In the genomic region with DNA sequence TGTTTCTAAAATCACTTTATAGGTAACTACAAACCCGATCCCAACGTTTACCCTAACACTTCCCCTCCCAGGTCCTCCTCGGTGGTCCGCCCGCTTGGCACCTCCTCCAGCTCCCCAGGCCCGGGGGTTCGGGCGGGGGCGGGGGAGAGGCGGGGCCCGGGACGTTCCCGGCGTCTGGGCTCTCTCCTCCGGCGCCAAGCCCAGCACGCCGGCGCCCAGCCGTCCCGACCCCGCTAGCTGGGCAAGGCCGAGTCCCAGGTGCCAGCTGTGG, we compare ENCODE assay signal across 8 cellular contexts. TPM values are rescaled to one million over a fixed set of nuclear protein-coding genes. Genes with fewer than 3 reads are reported as not detected.
DNase-seq lines count a peak whose midpoint lies in the region; ATAC-seq and TF ChIP-seq lines count a peak whose summit lies in the region.

No MANE protein-coding gene starts in this region.

- peaks cover 6 to 23% (median 21%) of the 10 kb centered on the region in 4 donors for H3K36me3 ChIP-seq in stomach

- intact Hi-C loops in stomach (cut with DNase I; ENCODE audit: low total_unique reads): no loop called here

- peaks cover 22 to 66% (median 41%) of the 10 kb centered on the region in 4 donors for H3K4me1 ChIP-seq in stomach

- H3K9me3 ChIP-seq in stomach: no peaks in the 10 kb centered on the region

- 0 to 2% (median 1%) methylated on average over 5 to 23 of the region's 23 CpGs for WGBS in stomach, 5 donors

- peaks cover 19% of the 10 kb centered on the region for H3K4me1 Mint-ChIP-seq in WTC11

- no peaks in the 10 kb centered on the region for H3K9me3 Mint-ChIP-seq in WTC11

- POLR2A ChIA-PET in AG04449 (lab: Yijun Ruan, JAX): interaction anchor here (0.8 kb wide), 1 partner anchor 12 kb away, joined by 3 read pairs; no protein-coding TSS in a partner anchor
- POLR2A ChIA-PET in WTC11 (lab: Charles Lee): interaction anchor here (0.9 to 1.3 kb wide), 2 partner anchors 15 to 91 kb away, joined by 3 to 10 read pairs; partner anchors contain the start of gene C3orf38

- no peak for TF ChIP-seq POLR2A in stomach (IDR thresholded peaks at IDR 0.05)

- peak overlapping the region; percentile 94 to 99 (median 97) for H3K27ac ChIP-seq in stomach

- peak overlapping the region; percentile 96 for H3K4me3 Mint-ChIP-seq in WTC11

- H3K36me3 Mint-ChIP-seq in WTC11: peaks cover 25% of the 10 kb centered on the region

- ATAC-seq in GM21390 (IDR thresholded peaks at IDR 0.05; ENCODE audit: unreplicated experiment) (peak; percentile 21), WTC11 (peak; percentile 33), GM19324 (IDR thresholded peaks at IDR 0.05; ENCODE audit: low FRiP score, unreplicated experiment) (no peak)

- CTCF ChIA-PET in AG04449 (lab: Yijun Ruan, JAX) (interaction anchor here (1.0 to 1.1 kb wide), 2 partner anchors 15 to 55 kb away, joined by 3 to 9 read pairs; no protein-coding TSS in a partner anchor), WTC11 (lab: Charles Lee) (interaction anchor here (0.9 to 1.5 kb wide), 3 partner anchors 53 to 122 kb away, joined by 3 to 4 read pairs (median 3); no protein-coding TSS in a partner anchor)

- no peaks in the 10 kb centered on the region for H3K27me3 ChIP-seq in stomach

- H3K4me3 ChIP-seq in AG04449 (ENCODE audit: low read depth, low read length): peak overlapping the region; percentile 83
- H3K4me3 ChIP-seq in iPS-11a (ENCODE audit: low read depth, low read length): peak overlapping the region; percentile 78
- H3K4me3 ChIP-seq in stomach: peak overlapping the region; percentile 76 to 94 (median 92)

- TF ChIP-seq EP300 in stomach (IDR thresholded peaks at IDR 0.05): no peak

- DNase-seq in AG04449 (ENCODE audit: low read depth, low spot score): no peak
- DNase-seq in WTC11 (ENCODE audit: low spot score): peak; percentile 75
- DNase-seq in stomach: no peak
- no peak for DNase-seq in NAMALWA (ENCODE audit: low spot score)
- no peak for DNase-seq in NCI-H1417 treated with DMSO at 0.1 percent for 48 hours (lab: John Stamatoyannopoulos, UW)

- H3K27ac Mint-ChIP-seq in WTC11: peak overlapping the region; percentile 86; the same call in 1 of the 2 replicates

- TF ChIP-seq CTCF in AG04449 (IDR thresholded peaks at IDR 0.05; ENCODE audit: insufficient read depth, low read length, missing control alignments): no peak
- TF ChIP-seq CTCF in WTC11 (IDR thresholded peaks at IDR 0.05): no peak
- no peak for TF ChIP-seq CTCF in stomach (IDR thresholded peaks at IDR 0.05)

- no peaks in the 10 kb centered on the region for H3K27me3 Mint-ChIP-seq in WTC11 (ENCODE audit: low read depth)

TF ChIP-seq in WTC11, 78 proteins besides CTCF, POLR2A, EP300 and RAD21 (continues in another document):
- TF ChIP-seq, protein P1, sequence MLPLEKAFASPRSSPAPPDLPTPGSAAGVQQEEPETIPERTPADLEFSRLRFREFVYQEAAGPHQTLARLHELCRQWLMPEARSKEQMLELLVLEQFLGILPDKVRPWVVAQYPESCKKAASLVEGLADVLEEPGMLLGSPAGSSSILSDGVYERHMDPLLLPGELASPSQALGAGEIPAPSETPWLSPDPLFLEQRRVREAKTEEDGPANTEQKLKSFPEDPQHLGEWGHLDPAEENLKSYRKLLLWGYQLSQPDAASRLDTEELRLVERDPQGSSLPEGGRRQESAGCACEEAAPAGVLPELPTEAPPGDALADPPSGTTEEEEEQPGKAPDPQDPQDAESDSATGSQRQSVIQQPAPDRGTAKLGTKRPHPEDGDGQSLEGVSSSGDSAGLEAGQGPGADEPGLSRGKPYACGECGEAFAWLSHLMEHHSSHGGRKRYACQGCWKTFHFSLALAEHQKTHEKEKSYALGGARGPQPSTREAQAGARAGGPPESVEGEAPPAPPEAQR (CRISPR knock-in tag; IDR thresholded peaks at IDR 0.05): no peak
- TF ChIP-seq ZNF416 (CRISPR knock-in tag; IDR thresholded peaks at IDR 0.05) (no peak), AR (CRISPR knock-in tag; IDR thresholded peaks at IDR 0.05) (no peak), NFYB (CRISPR knock-in tag; conservative IDR thresholded peaks at IDR 0.05; ENCODE audit: low read depth) (no peak), NFE2L1 (CRISPR knock-in tag; IDR thresholded peaks at IDR 0.05) (no peak), ELF4 (CRISPR knock-in tag; IDR thresholded peaks at IDR 0.05; ENCODE audit: low read depth) (no peak)
- TF ChIP-seq, protein P2, sequence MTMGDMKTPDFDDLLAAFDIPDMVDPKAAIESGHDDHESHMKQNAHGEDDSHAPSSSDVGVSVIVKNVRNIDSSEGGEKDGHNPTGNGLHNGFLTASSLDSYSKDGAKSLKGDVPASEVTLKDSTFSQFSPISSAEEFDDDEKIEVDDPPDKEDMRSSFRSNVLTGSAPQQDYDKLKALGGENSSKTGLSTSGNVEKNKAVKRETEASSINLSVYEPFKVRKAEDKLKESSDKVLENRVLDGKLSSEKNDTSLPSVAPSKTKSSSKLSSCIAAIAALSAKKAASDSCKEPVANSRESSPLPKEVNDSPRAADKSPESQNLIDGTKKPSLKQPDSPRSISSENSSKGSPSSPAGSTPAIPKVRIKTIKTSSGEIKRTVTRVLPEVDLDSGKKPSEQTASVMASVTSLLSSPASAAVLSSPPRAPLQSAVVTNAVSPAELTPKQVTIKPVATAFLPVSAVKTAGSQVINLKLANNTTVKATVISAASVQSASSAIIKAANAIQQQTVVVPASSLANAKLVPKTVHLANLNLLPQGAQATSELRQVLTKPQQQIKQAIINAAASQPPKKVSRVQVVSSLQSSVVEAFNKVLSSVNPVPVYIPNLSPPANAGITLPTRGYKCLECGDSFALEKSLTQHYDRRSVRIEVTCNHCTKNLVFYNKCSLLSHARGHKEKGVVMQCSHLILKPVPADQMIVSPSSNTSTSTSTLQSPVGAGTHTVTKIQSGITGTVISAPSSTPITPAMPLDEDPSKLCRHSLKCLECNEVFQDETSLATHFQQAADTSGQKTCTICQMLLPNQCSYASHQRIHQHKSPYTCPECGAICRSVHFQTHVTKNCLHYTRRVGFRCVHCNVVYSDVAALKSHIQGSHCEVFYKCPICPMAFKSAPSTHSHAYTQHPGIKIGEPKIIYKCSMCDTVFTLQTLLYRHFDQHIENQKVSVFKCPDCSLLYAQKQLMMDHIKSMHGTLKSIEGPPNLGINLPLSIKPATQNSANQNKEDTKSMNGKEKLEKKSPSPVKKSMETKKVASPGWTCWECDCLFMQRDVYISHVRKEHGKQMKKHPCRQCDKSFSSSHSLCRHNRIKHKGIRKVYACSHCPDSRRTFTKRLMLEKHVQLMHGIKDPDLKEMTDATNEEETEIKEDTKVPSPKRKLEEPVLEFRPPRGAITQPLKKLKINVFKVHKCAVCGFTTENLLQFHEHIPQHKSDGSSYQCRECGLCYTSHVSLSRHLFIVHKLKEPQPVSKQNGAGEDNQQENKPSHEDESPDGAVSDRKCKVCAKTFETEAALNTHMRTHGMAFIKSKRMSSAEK (CRISPR knock-in tag; IDR thresholded peaks at IDR 0.05; ENCODE audit: borderline replicate concordance): no peak
- TF ChIP-seq, protein P3, sequence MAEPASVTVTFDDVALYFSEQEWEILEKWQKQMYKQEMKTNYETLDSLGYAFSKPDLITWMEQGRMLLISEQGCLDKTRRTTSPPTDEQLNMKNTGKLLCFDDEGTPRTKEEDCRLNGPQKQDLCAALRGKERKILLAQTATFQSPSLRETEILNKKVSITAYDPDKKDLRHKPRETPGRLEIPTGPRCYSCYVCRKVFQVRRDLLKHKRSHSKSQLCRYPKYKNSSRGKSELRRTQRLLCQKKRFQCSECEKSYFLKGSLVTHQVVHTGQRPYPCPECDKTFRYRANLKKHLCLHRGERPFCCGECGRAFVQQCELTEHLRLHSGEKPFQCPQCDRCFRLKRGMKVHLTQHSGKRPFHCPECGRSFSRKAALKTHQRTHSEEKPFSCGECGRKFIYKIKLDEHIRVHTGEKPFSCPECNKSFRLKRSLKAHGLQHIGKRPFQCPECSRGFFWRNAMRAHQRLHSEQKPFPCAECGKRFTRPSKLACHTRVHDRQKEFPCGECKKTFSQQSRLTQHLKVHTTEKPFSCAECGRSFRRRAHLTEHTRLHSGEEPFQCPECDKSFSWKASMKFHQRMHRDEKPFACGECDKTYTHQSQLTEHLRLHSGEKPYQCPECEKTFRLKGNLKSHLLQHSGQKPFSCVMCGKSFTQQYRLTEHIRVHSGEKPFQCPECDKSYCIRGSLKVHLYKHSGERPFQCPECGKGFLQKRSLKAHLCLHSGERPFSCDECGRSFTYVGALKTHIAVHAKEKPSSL (CRISPR knock-in tag; conservative IDR thresholded peaks at IDR 0.05): no peak

RNA-seq across cellular contexts. Expression of gene CGGBP1, which starts 0.5 kb away (rescaled TPM):
- total RNA-seq in WTC11 (2021): 57.6 to 61.3 TPM (median 60.7 TPM) in 3 replicates
- 100 to 1,000 TPM in 1 of 5 donors, 10 to 100 TPM in 4; 27.4 to 146 (median 74.3) TPM for total RNA-seq in stomach
- polyA plus RNA-seq in stomach: 10 to 100 TPM; 27.8 to 34.5 (median 31.1) TPM

RNA-seq across cellular contexts. Expression of gene ZNF654, which starts 0.8 kb away (rescaled TPM):
- total RNA-seq in WTC11 (2021) (7.0 to 10.0 TPM (median 8.3 TPM) in 3 replicates), stomach (10 to 100 TPM in 2 of 5 donors, 1 to 10 TPM in 3; 6.4 to 30.7 (median 9.9) TPM)
- 1 to 10 TPM; 2.6 to 3.2 (median 3.2) TPM for polyA plus RNA-seq in stomach
